ENCODE assay signal across 10 cellular contexts in genomic region chr5:149775785-149776184, GRCh38. TPM values are rescaled to one million over a fixed set of nuclear protein-coding genes. Genes with fewer than 3 reads are reported as not detected.
DNase-seq lines count a peak whose midpoint lies in the region; ATAC-seq, FAIRE-seq and TF ChIP-seq lines count a peak whose summit lies in the region.
"Had no signal": no experiment of that assay in that cellular context is flagged by ENCODE, and none has a peak within 500 bp of the region (broad histone marks: within the 10 kb centered on the region; RNA-seq: fewer than 3 reads in every experiment).

No MANE protein-coding gene starts in this region.

- H3K56ac ChIP-seq in H9 (ENCODE audit: insufficient read length, low read depth, low read length): no peak overlapping the region
- no peak overlapping the region for H3K56ac ChIP-seq in mesendoderm (ENCODE audit: low read length)

- peaks cover 40 to 46% of the 10 kb centered on the region in 2 experiments for H3K4me1 Mint-ChIP-seq in H9
- peaks cover 46% of the 10 kb centered on the region for H3K4me1 Mint-ChIP-seq in activated CD8-positive, alpha-beta T cell treated with anti-CD3 and anti-CD28 coated beads, Interleukin-2, amount 10 ng/mL, durations not matched to agents 7 days and 5 days (ENCODE audit: low read depth)

- no peaks in the 10 kb centered on the region for H3K9me3 ChIP-seq in H9 (ENCODE audit: control insufficient read depth, low read depth, low read length)

- CTCF ChIA-PET in activated CD8-positive, alpha-beta T cell treated with anti-CD3 and anti-CD28 coated beads, Interleukin-2, amount 10 ng/mL, durations not matched to agents 7 days and 5 days (lab: Charles Lee): interaction anchor here (0.9 to 1.4 kb wide), 4 partner anchors 9 to 108 kb away, joined by 3 to 5 read pairs (median 4); no protein-coding TSS in a partner anchor

- no peak overlapping the region for H2AK5ac ChIP-seq in H9 (ENCODE audit: insufficient read length, low read length)
- no peak overlapping the region for H2AK5ac ChIP-seq in mesendoderm (ENCODE audit: low read length)

- H4K91ac ChIP-seq in H9 (ENCODE audit: insufficient read length, low read depth, low read length): no peak overlapping the region

- no peak overlapping the region for H2BK5ac ChIP-seq in H9 (ENCODE audit: insufficient read length, low read length)
- no peak overlapping the region for H2BK5ac ChIP-seq in mesendoderm (ENCODE audit: low read length)

- no peaks in the 10 kb centered on the region for H3K23me2 ChIP-seq in H9 (ENCODE audit: insufficient read length, low read depth, low read length, poor library complexity, severe bottlenecking)

- H3K27ac Mint-ChIP-seq in H9: no peak overlapping the region
- no peak overlapping the region for H3K27ac Mint-ChIP-seq in activated CD8-positive, alpha-beta T cell treated with anti-CD3 and anti-CD28 coated beads, Interleukin-2, amount 10 ng/mL, durations not matched to agents 7 days and 5 days
- H3K27ac Mint-ChIP-seq: activated CD4-positive, alpha-beta T cell treated with anti-CD3 and anti-CD28 coated beads, Interleukin-2, amount 10 ng/mL, durations not matched to agents 24 days and 14 days had no signal

- no peak overlapping the region for H2BK20ac ChIP-seq in H9 (ENCODE audit: low read depth, low read length, poor library complexity, severe bottlenecking)

- H3K27me3 ChIP-seq in H9 (ENCODE audit: insufficient read depth, low read length): no peaks in the 10 kb centered on the region
- no peaks in the 10 kb centered on the region for H3K27me3 ChIP-seq in mesendoderm (ENCODE audit: insufficient read depth, low read length, poor library complexity)

- no peak overlapping the region for H2BK12ac ChIP-seq in H9 (ENCODE audit: insufficient read length, low read depth, low read length)

- H3K4ac ChIP-seq in H9 (ENCODE audit: low read depth, low read length) (no peak overlapping the region), mesendoderm (ENCODE audit: low read depth, low read length) (no peak overlapping the region)

- no peak overlapping the region for H2BK120ac ChIP-seq in H9 (ENCODE audit: low read depth, low read length, poor library complexity, severe bottlenecking)
- H2BK120ac ChIP-seq in mesendoderm (ENCODE audit: low read depth, low read length): no peak overlapping the region

- H3K4me3 Mint-ChIP-seq in H9: peak overlapping the region in 1 of 2 experiments; percentile 15; a peak in 1 of 5 replicates
- no peak overlapping the region for H3K4me3 Mint-ChIP-seq in activated CD8-positive, alpha-beta T cell treated with anti-CD3 and anti-CD28 coated beads, Interleukin-2, amount 10 ng/mL, durations not matched to agents 7 days and 5 days
- H3K4me3 Mint-ChIP-seq: activated CD4-positive, alpha-beta T cell treated with anti-CD3 and anti-CD28 coated beads, Interleukin-2, amount 10 ng/mL, durations not matched to agents 24 days and 14 days had no signal

- H3K79me2 ChIP-seq in H9 (ENCODE audit: insufficient read depth, low read length): peaks cover 2% of the 10 kb centered on the region; the same call in 1 of the 2 replicates
- no peaks in the 10 kb centered on the region for H3K79me2 ChIP-seq in mesendoderm (ENCODE audit: control insufficient read depth, insufficient read depth, low read length)

- H3T11ph ChIP-seq in H9 (ENCODE audit: low read length): no peak overlapping the region

- H3K27ac ChIP-seq in H9 (ENCODE audit: insufficient read length, low read depth, low read length): no peak overlapping the region
- no peak overlapping the region for H3K27ac ChIP-seq in mesendoderm (ENCODE audit: low read depth, low read length)

- no peak overlapping the region for H3K4me3 ChIP-seq in mesendoderm (ENCODE audit: low read length)

- H3K14ac ChIP-seq in H9 (ENCODE audit: insufficient read depth, low read length): no peak overlapping the region

- peaks cover 0 to 4% (median 4%) of the 10 kb centered on the region in 3 experiments; a peak in 4 of 7 replicates for H3K36me3 Mint-ChIP-seq in H9 (ENCODE audit: insufficient read depth in 1 of 3, low read depth in 3 of 3)
- peaks cover 24% of the 10 kb centered on the region for H3K36me3 Mint-ChIP-seq in activated CD8-positive, alpha-beta T cell treated with anti-CD3 and anti-CD28 coated beads, Interleukin-2, amount 10 ng/mL, durations not matched to agents 7 days and 5 days (ENCODE audit: low read depth)
- H3K36me3 Mint-ChIP-seq: IgD-negative memory B cell had no signal

- H3K4me2 ChIP-seq in H9 (ENCODE audit: insufficient read depth, insufficient read length, low read length) (no peak overlapping the region), mesendoderm (ENCODE audit: low read length) (no peak overlapping the region)

- no peak overlapping the region for H3K9ac ChIP-seq in H9 (ENCODE audit: extremely low read depth, insufficient read length, low read length)
- no peak overlapping the region for H3K9ac ChIP-seq in mesendoderm (ENCODE audit: low read length)

- H2AFZ ChIP-seq in H9 (ENCODE audit: low read length): no peak overlapping the region

- no peak overlapping the region for H3K18ac ChIP-seq in H9 (ENCODE audit: insufficient read length, low read depth, low read length)
- no peak overlapping the region for H3K18ac ChIP-seq in mesendoderm (ENCODE audit: low read length)

- peaks cover 4 to 5% of the 10 kb centered on the region in 2 experiments; a peak in 3 of 5 replicates for H3K9me3 Mint-ChIP-seq in H9
- peaks cover 6% of the 10 kb centered on the region for H3K9me3 Mint-ChIP-seq in activated CD8-positive, alpha-beta T cell treated with anti-CD3 and anti-CD28 coated beads, Interleukin-2, amount 10 ng/mL, durations not matched to agents 7 days and 5 days (ENCODE audit: insufficient read depth)

- H4K5ac ChIP-seq in H9 (ENCODE audit: insufficient read length, low read depth, low read length) (no peak overlapping the region), mesendoderm (ENCODE audit: low read length) (no peak overlapping the region)

- H4K8ac ChIP-seq in H9 (replicated peaks; ENCODE audit: insufficient read length, low read depth, low read length) (no peak overlapping the region), mesendoderm (ENCODE audit: low read depth, low read length) (no peak overlapping the region)

- no peaks in the 10 kb centered on the region for H4K20me1 ChIP-seq in H9 (ENCODE audit: control insufficient read depth, insufficient read depth, insufficient read length)

- ATAC-seq in activated CD8-positive, alpha-beta T cell treated with anti-CD3 and anti-CD28 coated beads, Interleukin-2, amount 10 ng/mL, durations not matched to agents 7 days and 5 days: no peak
- no peak for ATAC-seq in GM21515 (IDR thresholded peaks at IDR 0.05; ENCODE audit: unreplicated experiment)

- H3K79me1 ChIP-seq in H9 (ENCODE audit: insufficient read depth, low read depth, low read length, poor library complexity, severe bottlenecking) (no peaks in the 10 kb centered on the region), mesendoderm (ENCODE audit: low read length) (no peaks in the 10 kb centered on the region)

- FAIRE-seq in D721Med (lab: Jason Lieb, UNC): no peak

- POLR2A ChIA-PET in activated CD8-positive, alpha-beta T cell treated with anti-CD3 and anti-CD28 coated beads, Interleukin-2, amount 10 ng/mL, durations not matched to agents 7 days and 5 days (lab: Charles Lee): no interaction called here

- peak; percentile 12 for TF ChIP-seq CTCF in D721Med (IDR thresholded peaks at IDR 0.05; ENCODE audit: insufficient read depth, missing control alignments)
- TF ChIP-seq CTCF in H9 (conservative IDR thresholded peaks at IDR 0.05): peak; percentile 79

- H2BK15ac ChIP-seq in H9 (ENCODE audit: low read depth, low read length) (no peak overlapping the region), mesendoderm (replicated peaks; ENCODE audit: low read depth) (no peak overlapping the region)

- DNase-seq in D721Med (ENCODE audit: insufficient read length, low spot score) (no peak), H9 (no peak), mesendoderm (peak; percentile 58), nucleus accumbens (lab: John Stamatoyannopoulos, UW) (no peak), inferior parietal cortex (ENCODE audit: extremely low spot score) (no peak), GOT3 (lab: John Stamatoyannopoulos, UW) (no peak)
- peak; percentile 32 for DNase-seq in activated CD8-positive, alpha-beta T cell treated with anti-CD3 and anti-CD28 coated beads, Interleukin-2, amount 10 ng/mL, durations not matched to agents 7 days and 5 days
- DNase-seq: activated CD4-positive, alpha-beta T cell treated with anti-CD3 and anti-CD28 coated beads, Interleukin-2, amount 10 ng/mL, durations not matched to agents 24 days and 14 days had no signal

- H3K4me1 ChIP-seq in H9 (ENCODE audit: insufficient read depth, low read length) (no peaks in the 10 kb centered on the region; the same call in 1 of the 2 replicates), mesendoderm (ENCODE audit: control insufficient read depth, low read depth, low read length) (no peaks in the 10 kb centered on the region)

- H3K36me3 ChIP-seq in mesendoderm (ENCODE audit: control insufficient read depth, insufficient read depth, low read length): no peaks in the 10 kb centered on the region

- H3K23ac ChIP-seq in H9 (ENCODE audit: insufficient read length, low read depth, low read length) (no peak overlapping the region), mesendoderm (ENCODE audit: low read length) (no peak overlapping the region)

- H3K27me3 Mint-ChIP-seq in H9 (ENCODE audit: low read depth): no peaks in the 10 kb centered on the region; the same call in 1 of the 2 replicates
- no peaks in the 10 kb centered on the region for H3K27me3 Mint-ChIP-seq in activated CD8-positive, alpha-beta T cell treated with anti-CD3 and anti-CD28 coated beads, Interleukin-2, amount 10 ng/mL, durations not matched to agents 7 days and 5 days (ENCODE audit: low read depth)
- H3K27me3 Mint-ChIP-seq: activated CD4-positive, alpha-beta T cell treated with anti-CD3 and anti-CD28 coated beads, Interleukin-2, amount 10 ng/mL, durations not matched to agents 24 days and 14 days; IgD-negative memory B cell had no signal

RNA-seq across cellular contexts. Expression of gene PPARGC1B, which starts 45.7 kb away (rescaled TPM):
- total RNA-seq in H9 (2021): 17.1 and 17.7 TPM in 2 replicates
- total RNA-seq in activated CD8-positive, alpha-beta T cell treated with anti-CD3 and anti-CD28 coated beads, Interleukin-2, amount 10 ng/mL, durations not matched to agents 7 days and 5 days: 1 to 10 TPM; 9.4 to 9.6 TPM
- polyA plus RNA-seq in mesendoderm (2013, experiment 1 of 2): 2.4 TPM
- 2.6 TPM for polyA plus RNA-seq in mesendoderm (2013, experiment 2 of 2)

Comparison
In these comparisons a context has a peak if more than half of its experiments do, and no peak if none do; other contexts are left out.
1. DNase-seq: peak in activated CD8-positive, alpha-beta T cell treated with anti-CD3 and anti-CD28 coated beads, Interleukin-2, amount 10 ng/mL, durations not matched to agents 7 days and 5 days (single experiment) and mesendoderm (single experiment); none in D721Med (single experiment), H9 (single experiment), nucleus accumbens (0 of 56), inferior parietal cortex (single experiment) and GOT3 (single experiment).